ENCODE assay signal across 8 cellular contexts in the genomic region with DNA sequence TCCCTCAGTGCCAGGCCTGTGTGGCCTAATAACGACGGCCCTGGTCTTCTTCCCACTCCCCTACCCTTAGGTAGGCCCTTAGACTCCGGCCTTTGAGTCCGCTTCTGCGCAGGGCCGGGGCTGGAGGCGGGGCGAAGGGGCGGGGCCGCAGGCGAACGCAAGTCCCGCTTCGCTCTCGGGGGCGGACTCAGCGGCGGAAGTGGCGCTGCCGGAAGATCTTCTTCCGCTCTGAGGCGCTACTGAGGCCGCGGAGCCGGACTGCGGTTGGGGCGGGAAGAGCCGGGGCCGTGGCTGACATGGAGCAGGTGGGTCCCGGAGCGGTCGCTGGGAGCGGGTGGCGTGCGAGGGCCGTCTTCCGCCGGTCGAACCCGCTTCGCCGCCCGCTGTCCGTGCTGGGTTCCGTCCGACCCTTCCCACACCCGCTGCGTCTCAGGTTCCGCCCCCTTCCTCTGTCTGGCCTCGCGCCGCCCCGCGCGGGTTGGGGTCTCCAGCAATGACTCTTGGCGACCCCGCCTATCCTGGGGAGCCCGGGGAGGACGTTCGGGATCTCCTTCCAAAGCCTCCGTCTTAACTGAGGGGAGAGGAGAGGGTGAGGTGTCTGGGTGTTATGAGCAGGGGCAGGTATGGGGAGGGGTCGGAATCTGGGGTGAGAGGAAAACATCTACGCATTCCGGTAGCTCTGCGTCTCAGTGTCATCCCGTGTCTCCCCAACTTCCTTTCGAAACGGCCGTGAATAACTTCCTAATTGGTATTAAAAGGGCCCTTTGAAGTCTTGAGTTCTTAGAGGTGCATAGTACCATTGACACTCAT. TPM values are rescaled to one million over a fixed set of nuclear protein-coding genes. Genes with fewer than 3 reads are reported as not detected.
DNase-seq lines count a peak whose midpoint lies in the region; ATAC-seq and TF ChIP-seq lines count a peak whose summit lies in the region.

A gene (plus strand): TSS at position 218 of the 810 bp plus-strand sequence. CDS start 16,388 bp downstream, outside the sequence.

- no peaks in the 10 kb centered on the region for H3K9me3 Mint-ChIP-seq in chondrocyte (ENCODE audit: low read depth)

- DNase-seq in AG04449 (ENCODE audit: low read depth, low spot score): peak; percentile 33
- DNase-seq in NCI-H345 (lab: John Stamatoyannopoulos, UW): peak; percentile 91
- peak; percentile 89 for DNase-seq in activated CD4-positive, alpha-beta T cell treated with anti-CD3 and anti-CD28 coated beads for 24 hours (ENCODE audit: low read depth in 2 of 2)
- no peak for DNase-seq in chondrocyte (ENCODE audit: low spot score)
- peak; percentile 61 for DNase-seq in kidney glomerular epithelial cell (lab: John Stamatoyannopoulos, UW)
- peak; percentile 97 for DNase-seq in stimulated activated CD4-positive, alpha-beta T cell treated with anti-CD3 and anti-CD28 coated beads, Interleukin-15, amount 100 ng/mL, for 24 hours

- POLR2A ChIA-PET in AG04449 (lab: Yijun Ruan, JAX): interaction anchor here (0.7 kb wide), 1 partner anchor 63 kb away, joined by 4 read pairs; a partner anchor contains a TSS

- ATAC-seq in GM18868 (IDR thresholded peaks at IDR 0.05; ENCODE audit: unreplicated experiment) (peak; percentile 89), HG03175 (IDR thresholded peaks at IDR 0.05; ENCODE audit: unreplicated experiment) (peak; percentile 69)

- no peaks in the 10 kb centered on the region for H3K27me3 Mint-ChIP-seq in chondrocyte (ENCODE audit: low read depth)

- peak; percentile 29 for TF ChIP-seq CTCF in AG04449 (IDR thresholded peaks at IDR 0.05; ENCODE audit: insufficient read depth, low read length, missing control alignments)
- TF ChIP-seq CTCF in chondrocyte (IDR thresholded peaks at IDR 0.05): peak; percentile 57

- CTCF ChIA-PET in AG04449 (lab: Yijun Ruan, JAX): interaction anchor here (0.9 to 28.8 kb wide), 9 partner anchors 11 to 93 kb away, joined by 3 to 822 read pairs (median 3); a partner anchor contains a TSS

- H3K4me3 ChIP-seq in AG04449 (ENCODE audit: low read depth, low read length): peak within 1 kb of the TSS; percentile 93

- no peaks in the 10 kb centered on the region for H3K36me3 Mint-ChIP-seq in chondrocyte (ENCODE audit: low read depth)

- H3K4me3 Mint-ChIP-seq in chondrocyte (ENCODE audit: unreplicated experiment): peak within 1 kb of the TSS; percentile 79

- H3K4me1 Mint-ChIP-seq in chondrocyte (ENCODE audit: low read depth): peaks cover 34% of the 10 kb centered on the region

- peak within 1 kb of the TSS; percentile 55 for H3K27ac Mint-ChIP-seq in chondrocyte (ENCODE audit: unreplicated experiment)

RNA-seq across cellular contexts. Expression of the gene that starts here (rescaled TPM):
- total RNA-seq in chondrocyte: 39.8 to 49.6 TPM (median 42.3 TPM) in 3 replicates
